ENCODE assay signal across 14 cellular contexts in genomic region chr22:38303974-38304373, GRCh38. TPM values are rescaled to one million over a fixed set of nuclear protein-coding genes. Genes with fewer than 3 reads are reported as not detected.
A peak's percentile ranks its signal among the peaks of the same experiment; 100 is the strongest.
DNase-seq lines count a peak whose midpoint lies in the region; ATAC-seq, FAIRE-seq and TF ChIP-seq lines count a peak whose summit lies in the region.
"Had no signal": no experiment of that assay in that cellular context is flagged by ENCODE, and none has a peak within 500 bp of the region (broad histone marks: within the 10 kb centered on the region; RNA-seq: fewer than 3 reads in every experiment).

No MANE protein-coding gene starts in this region.

- peaks cover 48% of the 10 kb centered on the region for H4K20me1 ChIP-seq in HepG2 (ENCODE audit: insufficient read depth, low read length)

- no peak overlapping the region for H3K4me3 ChIP-seq in HepG2 (replicated peaks in 1 of 3; ENCODE audit: insufficient read depth in 1 of 3, low read depth in 2 of 3, low read length in 3 of 3)
- H3K4me3 ChIP-seq in right lobe of liver, result no peak overlapping the region
- H3K4me3 ChIP-seq in endodermal cell (ENCODE audit: low read length), result no peak overlapping the region
- H3K4me3 ChIP-seq in parathyroid adenoma (ENCODE audit: low read depth, low read length), result no peak overlapping the region
- H3K4me3 ChIP-seq: skin epidermis had no signal

- H3K4me1 Mint-ChIP-seq in endodermal cell, result peaks cover 16% of the 10 kb centered on the region

- POLR2A ChIA-PET in HepG2 (lab: Yijun Ruan, JAX), result no interaction called here

- peak overlapping the region; percentile 50 for H3K27ac Mint-ChIP-seq in endodermal cell
- H3K27ac Mint-ChIP-seq: T-helper 1 cell treated with Interleukin-12 subunit alpha and Interleukin-12 subunit beta and Interleukin-4 antibody, amounts not matched to agents 30 μg/mL and 1 μg/mL, for 36 hours had no signal

- H3K4me1 ChIP-seq in HepG2 (ENCODE audit: insufficient read depth, low read length) (peaks cover 28% of the 10 kb centered on the region), right lobe of liver (peaks cover 0 to 25% (median 9%) of the 10 kb centered on the region in 4 donors), endodermal cell (ENCODE audit: control insufficient read depth, insufficient read depth, low read length) (peaks cover 3% of the 10 kb centered on the region), parathyroid adenoma (peaks cover 10% of the 10 kb centered on the region)

- in situ Hi-C loops in HepG2 (cut with HindIII; ENCODE audit: extremely low pct_ligation_motif_present, low pct_unique_long_range_greater_than_20kb), result no loop called here

- BruUV-seq in HepG2 (replicated peaks; lab: Mats Ljungman, UMichigan), result no TSS peak

- ATAC-seq in HepG2, result no peak
- ATAC-seq in right lobe of liver, result no peak
- ATAC-seq in HG03520 (IDR thresholded peaks at IDR 0.05; ENCODE audit: unreplicated experiment), result no peak
- ATAC-seq in GM18511 (IDR thresholded peaks at IDR 0.05; ENCODE audit: unreplicated experiment), result no peak
- no peak for ATAC-seq in HG02571 (IDR thresholded peaks at IDR 0.05; ENCODE audit: unreplicated experiment)

- intact Hi-C loops in HepG2 (cut with micrococcal nuclease; ENCODE audit: unreplicated experiment), result no loop called here
- intact Hi-C loops in right lobe of liver (cut with DNase I), result no loop called here

- H3K79me2 ChIP-seq in HepG2 (ENCODE audit: insufficient read depth, low read length) (peaks cover 53% of the 10 kb centered on the region), parathyroid adenoma (peaks cover 15% of the 10 kb centered on the region)

- H2AFZ ChIP-seq in HepG2 (ENCODE audit: low read length) (no peak overlapping the region), parathyroid adenoma (no peak overlapping the region)

- H3K36me3 ChIP-seq in HepG2 (replicated peaks in 1 of 2; ENCODE audit: control insufficient read depth in 1 of 2, insufficient read depth in 2 of 2, low read length in 2 of 2) (peaks cover 36 to 54% of the 10 kb centered on the region in 2 experiments), right lobe of liver (peaks cover 0 to 30% (median 8%) of the 10 kb centered on the region in 4 donors), endodermal cell (ENCODE audit: control insufficient read depth, insufficient read depth, low read length) (peaks cover 72% of the 10 kb centered on the region), parathyroid adenoma (ENCODE audit: control insufficient read depth, insufficient read depth, low read length) (no peaks in the 10 kb centered on the region)

- TF ChIP-seq RAD21 in HepG2 (CRISPR knock-in tag; IDR thresholded peaks at IDR 0.05), result no peak

- H3K9me3 ChIP-seq in HepG2 (ENCODE audit: low read length) (no peaks in the 10 kb centered on the region), right lobe of liver (no peaks in the 10 kb centered on the region), endodermal cell (ENCODE audit: control insufficient read depth, low read length) (no peaks in the 10 kb centered on the region), parathyroid adenoma (ENCODE audit: control insufficient read depth, low read length) (no peaks in the 10 kb centered on the region)

- H3K9me3 Mint-ChIP-seq in endodermal cell, result no peaks in the 10 kb centered on the region
- H3K9me3 Mint-ChIP-seq: T-helper 1 cell treated with Interleukin-12 subunit alpha and Interleukin-12 subunit beta and Interleukin-4 antibody, amounts not matched to agents 30 μg/mL and 1 μg/mL, for 36 hours had no signal

- CTCF ChIA-PET in HepG2 (lab: Yijun Ruan, JAX; ENCODE audit: low intra/inter-chr PET ratio, low total read pairs), result interaction anchor here (1.6 kb wide), 1 partner anchor 49 kb away, joined by 3 read pairs; no protein-coding TSS in a partner anchor

- no peak overlapping the region for H3K27ac ChIP-seq in HepG2 (ENCODE audit: extremely low read length, insufficient read depth, low read length)
- H3K27ac ChIP-seq in right lobe of liver, result no peak overlapping the region
- no peak overlapping the region for H3K27ac ChIP-seq in endodermal cell (ENCODE audit: low read depth, low read length)
- H3K27ac ChIP-seq in parathyroid adenoma, result peak overlapping the region; percentile 24

- H3K4me3 Mint-ChIP-seq in endodermal cell, result no peak overlapping the region
- H3K4me3 Mint-ChIP-seq: T-helper 1 cell treated with Interleukin-12 subunit alpha and Interleukin-12 subunit beta and Interleukin-4 antibody, amounts not matched to agents 30 μg/mL and 1 μg/mL, for 36 hours had no signal

- no peaks in the 10 kb centered on the region for H3K27me3 Mint-ChIP-seq in endodermal cell (ENCODE audit: insufficient read depth)

- DNase-seq in HepG2 (ENCODE audit: low spot score) (no peak), right lobe of liver (no peak), endodermal cell (no peak), NCI-H748 (lab: John Stamatoyannopoulos, UW; ENCODE audit: unreplicated experiment) (no peak)
- DNase-seq: activated CD4-positive, alpha-beta T cell treated with anti-CD3 and anti-CD28 coated beads for 48 hours; activated effector memory CD4-positive, alpha-beta T cell treated with anti-CD3 and anti-CD28 coated beads, Interleukin-2, amount 50 U/mL, for 16 hours; erythroblast; NCI-H446 had no signal

- no peak for TF ChIP-seq EP300 in HepG2 (IDR thresholded peaks at IDR 0.05; ENCODE audit: low read depth in 2 of 2, low read length in 2 of 2)
- no peak for TF ChIP-seq EP300 in HepG2 (CRISPR knock-in tag; IDR thresholded peaks at IDR 0.05; ENCODE audit: borderline replicate concordance)

- 0 out of 2 replicates have a peak, but pooled peaks have one; percentile 7 for TF ChIP-seq CTCF in HepG2 (CRISPR knock-in tag; IDR thresholded peaks at IDR 0.05)
- TF ChIP-seq CTCF in right lobe of liver (IDR thresholded peaks at IDR 0.05), result no peak
- TF ChIP-seq CTCF in endodermal cell (conservative IDR thresholded peaks at IDR 0.05), result no peak
- no peak for TF ChIP-seq CTCF in parathyroid adenoma (IDR thresholded peaks at IDR 0.05)

- no peak for TF ChIP-seq POLR2A in HepG2 (IDR thresholded peaks at IDR 0.05; ENCODE audit: insufficient read depth in 1 of 2, low read depth in 2 of 2, low read length in 2 of 2)
- no peak for TF ChIP-seq POLR2A in right lobe of liver (IDR thresholded peaks at IDR 0.05)

- no peak for FAIRE-seq in HepG2 (lab: Jason Lieb, UNC)

- 97% methylated on average over 5 of the region's 5 CpGs for WGBS in HepG2 (ENCODE audit: low lambda C conversion rate)
- 66% methylated on average over 4 of the region's 5 CpGs for WGBS in right lobe of liver (ENCODE audit: insufficient coverage, low coverage, low lambda C conversion rate, missing lambda C conversion rate)
- 94 to 99% methylated on average over 4 to 5 of the region's 5 CpGs for WGBS in endodermal cell (ENCODE audit: insufficient coverage in 1 of 2, insufficient read length in 1 of 2), 2 experiments

- no peak overlapping the region for H3K9ac ChIP-seq in HepG2 (ENCODE audit: insufficient read depth, low read depth, low read length)
- H3K9ac ChIP-seq in endodermal cell (ENCODE audit: extremely low read depth, low read length, poor library complexity, severe bottlenecking), result no peak overlapping the region
- no peak overlapping the region for H3K9ac ChIP-seq in parathyroid adenoma

- no peak overlapping the region for H3K4me2 ChIP-seq in HepG2 (ENCODE audit: low read depth, low read length)
- H3K4me2 ChIP-seq in parathyroid adenoma (ENCODE audit: low read length), result no peak overlapping the region

- no peaks in the 10 kb centered on the region for H3K27me3 ChIP-seq in HepG2 (ENCODE audit: control insufficient read depth in 1 of 2, insufficient read depth in 2 of 2, low read length in 2 of 2)
- H3K27me3 ChIP-seq in right lobe of liver, result no peaks in the 10 kb centered on the region
- no peaks in the 10 kb centered on the region for H3K27me3 ChIP-seq in endodermal cell (ENCODE audit: control insufficient read depth, insufficient read depth, low read length, poor library complexity, severe bottlenecking)
- H3K27me3 ChIP-seq in parathyroid adenoma (ENCODE audit: control insufficient read depth, insufficient read depth, low read length), result no peaks in the 10 kb centered on the region

- H3K36me3 Mint-ChIP-seq in endodermal cell (ENCODE audit: low read depth), result peaks cover 60% of the 10 kb centered on the region

RNA-seq across cellular contexts. Expression of gene CSNK1E, which starts 13.3 kb away (rescaled TPM):
- total RNA-seq in HepG2 (2016; rRNA removed; fragmentation: Illumina TruSeq; extraction: Trizol), result 19.8 and 34.7 TPM in 2 replicates
- total RNA-seq in HepG2 (2016; cell fraction: cytosol; rRNA removed; fragmentation: Illumina TruSeq; extraction: Trizol; ENCODE audit: low read depth), result 34.0 and 36.2 TPM in 2 replicates
- total RNA-seq in HepG2 (2016; cell fraction: insoluble cytoplasmic fraction; rRNA removed; fragmentation: Illumina TruSeq; extraction: Trizol), result 18.0 and 33.5 TPM in 2 replicates
- 53.9 and 59.1 TPM in 2 replicates for total RNA-seq in HepG2 (2016; cell fraction: membrane; rRNA removed; fragmentation: Illumina TruSeq; extraction: Trizol)
- 30.6 and 34.3 TPM in 2 replicates for total RNA-seq in HepG2 (2016; cell fraction: nucleus; rRNA removed; fragmentation: Illumina TruSeq; extraction: Trizol)
- polyA plus RNA-seq in HepG2 (2011; rRNA removed), result 129 and 152 TPM in 2 replicates
- 93.4 and 108 TPM in 2 replicates for polyA plus RNA-seq in HepG2 (2011; cell fraction: cytosol; rRNA removed)
- 285 and 291 TPM in 2 replicates for polyA plus RNA-seq in HepG2 (2011; cell fraction: nucleus; rRNA removed)
- 60.9 and 83.8 TPM in 2 replicates for polyA plus RNA-seq in HepG2 (2012)
- polyA plus RNA-seq in HepG2 (2016; cell fraction: cytosol; fragmentation: Illumina TruSeq; extraction: Trizol; ENCODE audit: low read depth), result 40.2 and 42.9 TPM in 2 replicates
- polyA plus RNA-seq in HepG2 (2016; cell fraction: insoluble cytoplasmic fraction; fragmentation: Illumina TruSeq; extraction: Trizol; ENCODE audit: low read depth), result 27.5 and 37.1 TPM in 2 replicates
- 58.9 and 59.0 TPM in 2 replicates for polyA plus RNA-seq in HepG2 (2016; cell fraction: membrane; fragmentation: Illumina TruSeq; extraction: Trizol; ENCODE audit: low read depth)
- 67.4 and 77.3 TPM in 2 replicates for polyA plus RNA-seq in HepG2 (2016; cell fraction: nucleus; fragmentation: Illumina TruSeq; extraction: Trizol; ENCODE audit: insufficient read depth, low read depth)
- polyA minus RNA-seq in HepG2 (2011; rRNA and poly(A)+ RNA removed; ENCODE audit: low replicate concordance), result 116 and 242 TPM in 2 replicates
- polyA minus RNA-seq in HepG2 (2011; cell fraction: cytosol; rRNA and poly(A)+ RNA removed), result 54.0 and 54.3 TPM in 2 replicates
- polyA minus RNA-seq in HepG2 (2011; cell fraction: nucleus; rRNA and poly(A)+ RNA removed), result 69.5 and 90.5 TPM in 2 replicates
- total RNA-seq in right lobe of liver, result 10 to 100 TPM; 19.9 to 41.8 (median 27.4) TPM
- total RNA-seq in endodermal cell, result 100 to 1,000 TPM; 224 to 229 TPM
- polyA plus RNA-seq in endodermal cell (2013, experiment 1 of 2), result 167 TPM
- 148 TPM for polyA plus RNA-seq in endodermal cell (2013, experiment 2 of 2)

RNA-seq across cellular contexts. Expression of gene TMEM184B, which starts 31.2 kb away (rescaled TPM):
- total RNA-seq in HepG2 (2016; rRNA removed; fragmentation: Illumina TruSeq; extraction: Trizol) (11.8 and 15.9 TPM in 2 replicates), right lobe of liver (10 to 100 TPM in 5 of 6 experiments, 1 to 10 TPM in 1; 7.9 to 42.6 (median 16.9) TPM), endodermal cell (10 to 100 TPM; 55.4 to 57.6 TPM)
- total RNA-seq in HepG2 (2016; cell fraction: cytosol; rRNA removed; fragmentation: Illumina TruSeq; extraction: Trizol; ENCODE audit: low read depth), result 12.8 and 13.5 TPM in 2 replicates
- total RNA-seq in HepG2 (2016; cell fraction: insoluble cytoplasmic fraction; rRNA removed; fragmentation: Illumina TruSeq; extraction: Trizol), result 10.2 and 15.3 TPM in 2 replicates
- 32.8 and 33.3 TPM in 2 replicates for total RNA-seq in HepG2 (2016; cell fraction: membrane; rRNA removed; fragmentation: Illumina TruSeq; extraction: Trizol)
- total RNA-seq in HepG2 (2016; cell fraction: nucleus; rRNA removed; fragmentation: Illumina TruSeq; extraction: Trizol), result 12.9 and 16.5 TPM in 2 replicates
- 16.0 and 16.4 TPM in 2 replicates for polyA plus RNA-seq in HepG2 (2011; rRNA removed)
- polyA plus RNA-seq in HepG2 (2011; cell fraction: cytosol; rRNA removed), result 13.7 and 14.0 TPM in 2 replicates
- 33.2 and 36.0 TPM in 2 replicates for polyA plus RNA-seq in HepG2 (2011; cell fraction: nucleus; rRNA removed)
- 18.5 and 26.5 TPM in 2 replicates for polyA plus RNA-seq in HepG2 (2012)
- 13.7 and 14.5 TPM in 2 replicates for polyA plus RNA-seq in HepG2 (2016; cell fraction: cytosol; fragmentation: Illumina TruSeq; extraction: Trizol; ENCODE audit: low read depth)
- 14.5 and 19.7 TPM in 2 replicates for polyA plus RNA-seq in HepG2 (2016; cell fraction: insoluble cytoplasmic fraction; fragmentation: Illumina TruSeq; extraction: Trizol; ENCODE audit: low read depth)
- polyA plus RNA-seq in HepG2 (2016; cell fraction: membrane; fragmentation: Illumina TruSeq; extraction: Trizol; ENCODE audit: low read depth), result 34.1 and 39.3 TPM in 2 replicates
- polyA plus RNA-seq in HepG2 (2016; cell fraction: nucleus; fragmentation: Illumina TruSeq; extraction: Trizol; ENCODE audit: insufficient read depth, low read depth), result 38.4 and 41.0 TPM in 2 replicates
- 21.0 and 37.7 TPM in 2 replicates for polyA minus RNA-seq in HepG2 (2011; rRNA and poly(A)+ RNA removed; ENCODE audit: low replicate concordance)
- 18.8 and 20.9 TPM in 2 replicates for polyA minus RNA-seq in HepG2 (2011; cell fraction: cytosol; rRNA and poly(A)+ RNA removed)
- polyA minus RNA-seq in HepG2 (2011; cell fraction: nucleus; rRNA and poly(A)+ RNA removed), result 8.7 and 10.9 TPM in 2 replicates
- 56.1 TPM for polyA plus RNA-seq in endodermal cell (2013, experiment 1 of 2)
- polyA plus RNA-seq in endodermal cell (2013, experiment 2 of 2), result 47.2 TPM
